Comparison of ENCODE assay signal across 18 cellular contexts in the genomic region with DNA sequence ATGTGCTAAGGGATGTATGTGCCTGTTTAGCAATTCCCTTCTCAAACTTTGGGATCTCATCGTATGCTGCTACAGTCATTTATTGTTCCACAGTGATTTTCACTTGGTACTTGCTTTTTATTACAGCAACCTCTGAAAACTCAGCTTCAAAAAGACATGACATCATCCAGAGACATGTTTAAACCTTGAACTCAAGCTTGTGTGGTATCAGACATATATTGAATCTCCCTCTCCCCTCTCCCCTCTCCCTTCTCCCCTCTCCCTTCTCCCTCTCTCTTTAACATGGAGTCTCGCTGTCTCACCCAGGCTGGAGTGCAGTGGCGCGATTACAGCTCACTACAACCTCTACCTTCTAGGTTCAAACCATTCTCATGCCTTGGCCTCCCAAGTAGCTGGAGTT. TPM values are rescaled to one million over a fixed set of nuclear protein-coding genes. Genes with fewer than 3 reads are reported as not detected.
"Had no signal": no experiment of that assay in that cellular context is flagged by ENCODE, and none has a peak within 500 bp of the region (broad histone marks: within the 10 kb centered on the region; RNA-seq: fewer than 3 reads in every experiment).

No MANE protein-coding gene starts in this region.

- H3K4me2 ChIP-seq: KMS-11 had no signal

- H3K9ac ChIP-seq: KMS-11 had no signal

- DNase-seq: NCI-H1048, NCI-H1105, NCI-H1417, NCI-H1436 treated with DMSO at 0.1 percent for 48 hours, NCI-H1694, NCI-H187 treated with DMSO at 0.1 percent for 48 hours, NCI-H2029 treated with DMSO at 0.1 percent for 48 hours, NCI-H345, NCI-H446 treated with DMSO at 0.1 percent for 48 hours, NCI-H510A treated with DMSO at 0.1 percent for 48 hours, NCI-H526, Right ventricle myocardium superior, SIG-M5 had no signal

- H3K27me3 ChIP-seq: SJSA1 had no signal

- H3K4me3 ChIP-seq: SJSA1, SK-N-MC had no signal

- H3K9me3 ChIP-seq: SJSA1 had no signal

- H3K27ac ChIP-seq: KMS-11, SJSA1, SK-N-MC had no signal

- H3K36me3 ChIP-seq: SJSA1 had no signal

- FAIRE-seq: RCC 7860 had no signal

RNA-seq across cellular contexts. Expression of gene GPX7, which starts 29.8 kb away (rescaled TPM):
- total RNA-seq: HT-29 had no signal
